Comparison of ENCODE assay signal across 24 cellular contexts in genomic region chr1:102435483-102435882, GRCh38.
"Had no signal": no experiment of that assay in that cellular context is flagged by ENCODE, and none has a peak within 500 bp of the region (broad histone marks: within the 10 kb centered on the region; RNA-seq: fewer than 3 reads in every experiment).

No MANE protein-coding gene starts in this region.

- H3K27me3 Mint-ChIP-seq: activated CD4-positive, alpha-beta T cell treated with anti-CD3 and anti-CD28 coated beads, Interleukin-2, amount 10 ng/mL, durations not matched to agents 24 days and 14 days; activated CD8-positive, alpha-beta T cell treated with anti-CD3 and anti-CD28 coated beads for 36 hours; activated naive CD4-positive, alpha-beta T cell treated with anti-CD3 and anti-CD28 coated beads, Interleukin-2, amount 10 ng/mL, durations not matched to agents 7 days and 5 days; activated naive CD8-positive, alpha-beta T cell treated with anti-CD3 and anti-CD28 coated beads, Interleukin-2, amount 50 U/mL, for 24 hours; activated T-cell treated with anti-CD3 and anti-CD28 coated beads, Interleukin-2, amount 50 U/mL, for 24 hours; brain; natural killer cell treated with Interleukin-12 subunit alpha and Interleukin-12 subunit beta and Interleukin-15 and Interleukin-18, amount 100 ng/mL, for 72 hours; stimulated activated memory B cell treated with anti-CD40 and anti-IgM and Interleukin-4, amounts not matched to agents 10 μg/mL and 1 μg/mL and 100 μg/mL, for 72 hours had no signal

- ATAC-seq: activated CD8-positive, alpha-beta T cell treated with anti-CD3 and anti-CD28 coated beads for 36 hours; activated naive CD8-positive, alpha-beta T cell treated with anti-CD3 and anti-CD28 coated beads, Interleukin-2, amount 50 U/mL, for 24 hours; foreskin keratinocyte; lower lobe of right lung; natural killer cell treated with Interleukin-12 subunit alpha and Interleukin-12 subunit beta and Interleukin-15 and Interleukin-18, amount 100 ng/mL, for 72 hours; pancreas; right lobe of liver; stimulated activated memory B cell treated with anti-CD40 and anti-IgM and Interleukin-4, amounts not matched to agents 10 μg/mL and 1 μg/mL and 100 μg/mL, for 72 hours; upper lobe of right lung had no signal

- H3K4me3 Mint-ChIP-seq: activated CD4-positive, alpha-beta T cell treated with anti-CD3 and anti-CD28 coated beads, Interleukin-2, amount 10 ng/mL, durations not matched to agents 24 days and 14 days; activated CD8-positive, alpha-beta T cell treated with anti-CD3 and anti-CD28 coated beads for 36 hours; activated naive CD4-positive, alpha-beta T cell treated with anti-CD3 and anti-CD28 coated beads, Interleukin-2, amount 10 ng/mL, durations not matched to agents 7 days and 5 days; activated naive CD8-positive, alpha-beta T cell treated with anti-CD3 and anti-CD28 coated beads, Interleukin-2, amount 50 U/mL, for 24 hours; activated T-cell treated with anti-CD3 and anti-CD28 coated beads, Interleukin-2, amount 50 U/mL, for 24 hours; brain; endodermal cell; natural killer cell treated with Interleukin-12 subunit alpha and Interleukin-12 subunit beta and Interleukin-15 and Interleukin-18, amount 100 ng/mL, for 72 hours; stimulated activated memory B cell treated with anti-CD40 and anti-IgM and Interleukin-4, amounts not matched to agents 10 μg/mL and 1 μg/mL and 100 μg/mL, for 72 hours had no signal

- H3K27ac Mint-ChIP-seq: activated CD4-positive, alpha-beta T cell treated with anti-CD3 and anti-CD28 coated beads, Interleukin-2, amount 10 ng/mL, durations not matched to agents 24 days and 14 days; activated CD8-positive, alpha-beta T cell treated with anti-CD3 and anti-CD28 coated beads for 36 hours; activated naive CD4-positive, alpha-beta T cell treated with anti-CD3 and anti-CD28 coated beads, Interleukin-2, amount 10 ng/mL, durations not matched to agents 7 days and 5 days; activated naive CD8-positive, alpha-beta T cell treated with anti-CD3 and anti-CD28 coated beads, Interleukin-2, amount 50 U/mL, for 24 hours; activated T-cell treated with anti-CD3 and anti-CD28 coated beads, Interleukin-2, amount 50 U/mL, for 24 hours; brain; endodermal cell; natural killer cell treated with Interleukin-12 subunit alpha and Interleukin-12 subunit beta and Interleukin-15 and Interleukin-18, amount 100 ng/mL, for 72 hours; stimulated activated memory B cell treated with anti-CD40 and anti-IgM and Interleukin-4, amounts not matched to agents 10 μg/mL and 1 μg/mL and 100 μg/mL, for 72 hours had no signal

- H3K27ac ChIP-seq: epithelial cell of prostate, foreskin keratinocyte, lower lobe of right lung, neutrophil, pancreas, right lobe of liver, thoracic aorta, upper lobe of right lung had no signal

- H3K4me1 Mint-ChIP-seq: activated CD4-positive, alpha-beta T cell treated with anti-CD3 and anti-CD28 coated beads, Interleukin-2, amount 10 ng/mL, durations not matched to agents 24 days and 14 days; activated naive CD4-positive, alpha-beta T cell treated with anti-CD3 and anti-CD28 coated beads, Interleukin-2, amount 10 ng/mL, durations not matched to agents 7 days and 5 days; activated naive CD8-positive, alpha-beta T cell treated with anti-CD3 and anti-CD28 coated beads, Interleukin-2, amount 50 U/mL, for 24 hours; brain; endodermal cell; stimulated activated memory B cell treated with anti-CD40 and anti-IgM and Interleukin-4, amounts not matched to agents 10 μg/mL and 1 μg/mL and 100 μg/mL, for 72 hours had no signal

- H3K36me3 Mint-ChIP-seq: activated naive CD4-positive, alpha-beta T cell treated with anti-CD3 and anti-CD28 coated beads, Interleukin-2, amount 10 ng/mL, durations not matched to agents 7 days and 5 days; brain; natural killer cell treated with Interleukin-12 subunit alpha and Interleukin-12 subunit beta and Interleukin-15 and Interleukin-18, amount 100 ng/mL, for 72 hours; stimulated activated memory B cell treated with anti-CD40 and anti-IgM and Interleukin-4, amounts not matched to agents 10 μg/mL and 1 μg/mL and 100 μg/mL, for 72 hours had no signal

- H3K4me1 ChIP-seq: foreskin keratinocyte, lower lobe of right lung, pancreas, right lobe of liver, upper lobe of right lung had no signal

- H3K36me3 ChIP-seq: lower lobe of right lung, neutrophil, pancreas, right lobe of liver, thoracic aorta, upper lobe of right lung had no signal

- DNase-seq: activated CD4-positive, alpha-beta T cell treated with anti-CD3 and anti-CD28 coated beads, Interleukin-2, amount 10 ng/mL, durations not matched to agents 24 days and 14 days; activated CD8-positive, alpha-beta T cell treated with anti-CD3 and anti-CD28 coated beads for 36 hours; activated effector memory CD4-positive, alpha-beta T cell treated with Interleukin-2 at 50 U/mL for 16 hours; activated naive CD4-positive, alpha-beta T cell treated with anti-CD3 and anti-CD28 coated beads, Interleukin-2, amount 10 ng/mL, durations not matched to agents 7 days and 5 days; activated naive CD8-positive, alpha-beta T cell treated with anti-CD3 and anti-CD28 coated beads, Interleukin-2, amount 50 U/mL, for 24 hours; activated T-cell treated with anti-CD3 and anti-CD28 coated beads, Interleukin-2, amount 50 U/mL, for 24 hours; anterior cingulate cortex; caudate nucleus; endodermal cell; foreskin keratinocyte; glutamatergic neuron; hippocampal formation; lower lobe of right lung; pancreas; right lobe of liver; small intestine; stimulated activated CD4-positive, alpha-beta T cell treated with anti-CD3 and anti-CD28 coated beads, Interleukin-4, amount 100 ng/mL, for 4 hours; upper lobe of right lung had no signal

- H3K4me3 ChIP-seq: lower lobe of right lung, pancreas, right lobe of liver, thoracic aorta, upper lobe of right lung had no signal

- H3K27me3 ChIP-seq: foreskin keratinocyte, neutrophil, pancreas, right lobe of liver, upper lobe of right lung had no signal

- H3K9me3 Mint-ChIP-seq: activated CD4-positive, alpha-beta T cell treated with anti-CD3 and anti-CD28 coated beads, Interleukin-2, amount 10 ng/mL, durations not matched to agents 24 days and 14 days; activated CD8-positive, alpha-beta T cell treated with anti-CD3 and anti-CD28 coated beads for 36 hours had no signal

- H3K9me3 ChIP-seq: lower lobe of right lung, neutrophil, pancreas, right lobe of liver, thoracic aorta, upper lobe of right lung had no signal
